Comparison of ENCODE assay signal across 1 cellular context in genomic region chr2:230865324-230865765, GRCh38.
TF ChIP-seq lines count a peak whose summit lies in the region.

No MANE protein-coding gene starts in this region.

TF ChIP-seq in K562, 482 proteins besides CTCF, POLR2A, EP300 and RAD21 (continued from another document):
- no peak for TF ChIP-seq HMGXB4 (CRISPR knock-in tag; IDR thresholded peaks at IDR 0.05)
- no peak for TF ChIP-seq E4F1 (CRISPR knock-in tag; IDR thresholded peaks at IDR 0.05; ENCODE audit: borderline replicate concordance)
- no peak for TF ChIP-seq ZNF398 (CRISPR knock-in tag; IDR thresholded peaks at IDR 0.05)
- no peak for TF ChIP-seq NCOR1 (IDR thresholded peaks at IDR 0.05)
